Comparison of ENCODE assay signal across 1 cellular context in genomic region chr7:28572321-28573058, GRCh38.
TF ChIP-seq lines count a peak whose summit lies in the region.

No MANE protein-coding gene starts in this region.

TF ChIP-seq in GM12878, 131 proteins besides CTCF, POLR2A, EP300 and RAD21 (continued from another document):
- TF ChIP-seq, protein P1, sequence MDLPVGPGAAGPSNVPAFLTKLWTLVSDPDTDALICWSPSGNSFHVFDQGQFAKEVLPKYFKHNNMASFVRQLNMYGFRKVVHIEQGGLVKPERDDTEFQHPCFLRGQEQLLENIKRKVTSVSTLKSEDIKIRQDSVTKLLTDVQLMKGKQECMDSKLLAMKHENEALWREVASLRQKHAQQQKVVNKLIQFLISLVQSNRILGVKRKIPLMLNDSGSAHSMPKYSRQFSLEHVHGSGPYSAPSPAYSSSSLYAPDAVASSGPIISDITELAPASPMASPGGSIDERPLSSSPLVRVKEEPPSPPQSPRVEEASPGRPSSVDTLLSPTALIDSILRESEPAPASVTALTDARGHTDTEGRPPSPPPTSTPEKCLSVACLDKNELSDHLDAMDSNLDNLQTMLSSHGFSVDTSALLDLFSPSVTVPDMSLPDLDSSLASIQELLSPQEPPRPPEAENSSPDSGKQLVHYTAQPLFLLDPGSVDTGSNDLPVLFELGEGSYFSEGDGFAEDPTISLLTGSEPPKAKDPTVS (IDR thresholded peaks at IDR 0.05; ENCODE audit: low read depth, low read length), result no peak
- TF ChIP-seq ZNF24 (IDR thresholded peaks at IDR 0.05) (0 out of 2 replicates have a peak, but pooled peaks have one; percentile 5), IKZF2 (IDR thresholded peaks at IDR 0.05) (no peak; a peak in 2 of 4 replicates), BCL11A (IDR thresholded peaks at IDR 0.05; ENCODE audit: low read depth, low read length) (no peak)
- TF ChIP-seq, protein P2, sequence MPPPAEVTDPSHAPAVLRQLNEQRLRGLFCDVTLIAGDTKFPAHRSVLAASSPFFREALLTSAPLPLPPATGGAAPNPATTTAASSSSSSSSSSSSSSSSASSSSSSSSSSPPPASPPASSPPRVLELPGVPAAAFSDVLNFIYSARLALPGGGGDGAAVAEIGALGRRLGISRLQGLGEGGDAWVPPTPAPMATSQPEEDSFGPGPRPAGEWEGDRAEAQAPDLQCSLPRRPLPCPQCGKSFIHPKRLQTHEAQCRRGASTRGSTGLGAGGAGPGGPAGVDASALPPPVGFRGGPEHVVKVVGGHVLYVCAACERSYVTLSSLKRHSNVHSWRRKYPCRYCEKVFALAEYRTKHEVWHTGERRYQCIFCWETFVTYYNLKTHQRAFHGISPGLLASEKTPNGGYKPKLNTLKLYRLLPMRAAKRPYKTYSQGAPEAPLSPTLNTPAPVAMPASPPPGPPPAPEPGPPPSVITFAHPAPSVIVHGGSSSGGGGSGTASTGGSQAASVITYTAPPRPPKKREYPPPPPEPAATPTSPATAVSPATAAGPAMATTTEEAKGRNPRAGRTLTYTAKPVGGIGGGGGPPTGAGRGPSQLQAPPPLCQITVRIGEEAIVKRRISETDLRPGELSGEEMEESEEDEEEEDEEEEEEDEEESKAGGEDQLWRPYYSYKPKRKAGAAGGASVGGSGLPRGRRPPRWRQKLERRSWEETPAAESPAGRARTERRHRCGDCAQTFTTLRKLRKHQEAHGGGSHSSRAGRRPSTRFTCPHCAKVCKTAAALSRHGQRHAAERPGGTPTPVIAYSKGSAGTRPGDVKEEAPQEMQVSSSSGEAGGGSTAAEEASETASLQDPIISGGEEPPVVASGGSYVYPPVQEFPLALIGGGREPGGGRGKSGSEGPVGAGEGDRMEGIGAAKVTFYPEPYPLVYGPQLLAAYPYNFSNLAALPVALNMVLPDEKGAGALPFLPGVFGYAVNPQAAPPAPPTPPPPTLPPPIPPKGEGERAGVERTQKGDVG (CRISPR knock-in tag; IDR thresholded peaks at IDR 0.05), result 0 out of 2 replicates have a peak, but pooled peaks have one; percentile 27
